In the genomic region with DNA sequence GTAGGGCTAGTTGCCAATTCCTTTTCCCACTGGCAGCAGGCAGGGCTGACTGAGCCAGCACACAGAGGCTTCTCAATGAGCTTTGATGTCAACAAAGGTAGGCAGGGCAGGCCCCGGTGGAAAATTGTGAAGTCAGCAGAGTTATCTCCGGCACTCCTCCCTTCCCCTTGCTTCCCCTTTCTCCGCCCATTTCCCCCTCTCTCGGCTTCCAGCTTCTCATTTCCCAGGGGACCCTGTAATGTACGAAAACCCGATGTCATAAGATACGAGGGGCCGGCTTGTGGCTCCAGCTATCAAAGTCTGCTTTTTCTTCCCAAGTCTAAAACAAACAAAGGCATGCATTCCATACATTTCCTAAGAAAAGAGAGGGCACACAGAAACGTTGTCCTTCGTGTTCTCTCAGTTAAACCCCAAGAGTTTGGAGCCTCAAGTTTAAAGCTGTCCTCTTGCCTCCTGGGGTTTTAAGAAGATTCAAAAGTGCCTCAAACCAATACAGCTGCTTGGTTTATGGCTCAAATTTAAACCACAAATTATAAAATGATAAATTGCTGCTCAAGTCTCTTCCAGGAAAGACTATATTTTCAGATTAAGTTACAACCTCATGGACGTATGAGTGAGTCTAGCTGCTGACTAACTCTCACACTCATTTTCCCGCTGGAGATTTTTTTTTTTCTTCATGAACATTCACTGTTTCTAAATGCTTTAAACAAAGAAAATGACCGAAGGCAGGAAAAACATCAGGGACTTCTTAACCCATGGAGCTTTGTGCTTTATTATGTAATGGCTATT, we compare ENCODE assay signal across 1 cellular context.
TF ChIP-seq lines count a peak whose summit lies in the region.

No MANE protein-coding gene starts in this region.

TF ChIP-seq in HepG2, 621 proteins besides CTCF, POLR2A, EP300 and RAD21 (continued from another document and continues in another):
- TF ChIP-seq, protein P1, sequence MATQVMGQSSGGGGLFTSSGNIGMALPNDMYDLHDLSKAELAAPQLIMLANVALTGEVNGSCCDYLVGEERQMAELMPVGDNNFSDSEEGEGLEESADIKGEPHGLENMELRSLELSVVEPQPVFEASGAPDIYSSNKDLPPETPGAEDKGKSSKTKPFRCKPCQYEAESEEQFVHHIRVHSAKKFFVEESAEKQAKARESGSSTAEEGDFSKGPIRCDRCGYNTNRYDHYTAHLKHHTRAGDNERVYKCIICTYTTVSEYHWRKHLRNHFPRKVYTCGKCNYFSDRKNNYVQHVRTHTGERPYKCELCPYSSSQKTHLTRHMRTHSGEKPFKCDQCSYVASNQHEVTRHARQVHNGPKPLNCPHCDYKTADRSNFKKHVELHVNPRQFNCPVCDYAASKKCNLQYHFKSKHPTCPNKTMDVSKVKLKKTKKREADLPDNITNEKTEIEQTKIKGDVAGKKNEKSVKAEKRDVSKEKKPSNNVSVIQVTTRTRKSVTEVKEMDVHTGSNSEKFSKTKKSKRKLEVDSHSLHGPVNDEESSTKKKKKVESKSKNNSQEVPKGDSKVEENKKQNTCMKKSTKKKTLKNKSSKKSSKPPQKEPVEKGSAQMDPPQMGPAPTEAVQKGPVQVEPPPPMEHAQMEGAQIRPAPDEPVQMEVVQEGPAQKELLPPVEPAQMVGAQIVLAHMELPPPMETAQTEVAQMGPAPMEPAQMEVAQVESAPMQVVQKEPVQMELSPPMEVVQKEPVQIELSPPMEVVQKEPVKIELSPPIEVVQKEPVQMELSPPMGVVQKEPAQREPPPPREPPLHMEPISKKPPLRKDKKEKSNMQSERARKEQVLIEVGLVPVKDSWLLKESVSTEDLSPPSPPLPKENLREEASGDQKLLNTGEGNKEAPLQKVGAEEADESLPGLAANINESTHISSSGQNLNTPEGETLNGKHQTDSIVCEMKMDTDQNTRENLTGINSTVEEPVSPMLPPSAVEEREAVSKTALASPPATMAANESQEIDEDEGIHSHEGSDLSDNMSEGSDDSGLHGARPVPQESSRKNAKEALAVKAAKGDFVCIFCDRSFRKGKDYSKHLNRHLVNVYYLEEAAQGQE (IDR thresholded peaks at IDR 0.05; ENCODE audit: borderline replicate concordance in 1 of 2, low read depth in 1 of 2, low read length in 2 of 2), result peak in 1 of 2 experiments; percentile 42; a peak in 1 of 4 replicates
- TF ChIP-seq, protein P2, sequence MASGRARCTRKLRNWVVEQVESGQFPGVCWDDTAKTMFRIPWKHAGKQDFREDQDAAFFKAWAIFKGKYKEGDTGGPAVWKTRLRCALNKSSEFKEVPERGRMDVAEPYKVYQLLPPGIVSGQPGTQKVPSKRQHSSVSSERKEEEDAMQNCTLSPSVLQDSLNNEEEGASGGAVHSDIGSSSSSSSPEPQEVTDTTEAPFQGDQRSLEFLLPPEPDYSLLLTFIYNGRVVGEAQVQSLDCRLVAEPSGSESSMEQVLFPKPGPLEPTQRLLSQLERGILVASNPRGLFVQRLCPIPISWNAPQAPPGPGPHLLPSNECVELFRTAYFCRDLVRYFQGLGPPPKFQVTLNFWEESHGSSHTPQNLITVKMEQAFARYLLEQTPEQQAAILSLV (CRISPR knock-in tag; IDR thresholded peaks at IDR 0.05; ENCODE audit: borderline replicate concordance), result no peak
- no peak for TF ChIP-seq U2AF1 (optimal IDR thresholded peaks at IDR 0.05; ENCODE audit: low read depth, low read length)
- no peak for TF ChIP-seq FOXM1 (CRISPR knock-in tag; IDR thresholded peaks at IDR 0.05)
- peak; percentile 32; the same call in 1 of the 2 replicates for TF ChIP-seq CEBPG (CRISPR knock-in tag; IDR thresholded peaks at IDR 0.05)
- no peak for TF ChIP-seq YEATS4 (CRISPR knock-in tag; IDR thresholded peaks at IDR 0.05; ENCODE audit: borderline replicate concordance)
- no peak for TF ChIP-seq RFX1 (IDR thresholded peaks at IDR 0.05)
- TF ChIP-seq POLR2G (IDR thresholded peaks at IDR 0.05; ENCODE audit: low read depth, low read length), result peak; percentile 86
- no peak for TF ChIP-seq MLLT10 (CRISPR knock-in tag; IDR thresholded peaks at IDR 0.05)
- TF ChIP-seq PAF1 (CRISPR knock-in tag; IDR thresholded peaks at IDR 0.05), result no peak
- TF ChIP-seq, protein P3, sequence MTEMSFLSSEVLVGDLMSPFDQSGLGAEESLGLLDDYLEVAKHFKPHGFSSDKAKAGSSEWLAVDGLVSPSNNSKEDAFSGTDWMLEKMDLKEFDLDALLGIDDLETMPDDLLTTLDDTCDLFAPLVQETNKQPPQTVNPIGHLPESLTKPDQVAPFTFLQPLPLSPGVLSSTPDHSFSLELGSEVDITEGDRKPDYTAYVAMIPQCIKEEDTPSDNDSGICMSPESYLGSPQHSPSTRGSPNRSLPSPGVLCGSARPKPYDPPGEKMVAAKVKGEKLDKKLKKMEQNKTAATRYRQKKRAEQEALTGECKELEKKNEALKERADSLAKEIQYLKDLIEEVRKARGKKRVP (CRISPR knock-in tag; IDR thresholded peaks at IDR 0.05), result peak in 1 of 2 experiments; percentile 9; a peak in 1 of 4 replicates
- TF ChIP-seq, protein P4, sequence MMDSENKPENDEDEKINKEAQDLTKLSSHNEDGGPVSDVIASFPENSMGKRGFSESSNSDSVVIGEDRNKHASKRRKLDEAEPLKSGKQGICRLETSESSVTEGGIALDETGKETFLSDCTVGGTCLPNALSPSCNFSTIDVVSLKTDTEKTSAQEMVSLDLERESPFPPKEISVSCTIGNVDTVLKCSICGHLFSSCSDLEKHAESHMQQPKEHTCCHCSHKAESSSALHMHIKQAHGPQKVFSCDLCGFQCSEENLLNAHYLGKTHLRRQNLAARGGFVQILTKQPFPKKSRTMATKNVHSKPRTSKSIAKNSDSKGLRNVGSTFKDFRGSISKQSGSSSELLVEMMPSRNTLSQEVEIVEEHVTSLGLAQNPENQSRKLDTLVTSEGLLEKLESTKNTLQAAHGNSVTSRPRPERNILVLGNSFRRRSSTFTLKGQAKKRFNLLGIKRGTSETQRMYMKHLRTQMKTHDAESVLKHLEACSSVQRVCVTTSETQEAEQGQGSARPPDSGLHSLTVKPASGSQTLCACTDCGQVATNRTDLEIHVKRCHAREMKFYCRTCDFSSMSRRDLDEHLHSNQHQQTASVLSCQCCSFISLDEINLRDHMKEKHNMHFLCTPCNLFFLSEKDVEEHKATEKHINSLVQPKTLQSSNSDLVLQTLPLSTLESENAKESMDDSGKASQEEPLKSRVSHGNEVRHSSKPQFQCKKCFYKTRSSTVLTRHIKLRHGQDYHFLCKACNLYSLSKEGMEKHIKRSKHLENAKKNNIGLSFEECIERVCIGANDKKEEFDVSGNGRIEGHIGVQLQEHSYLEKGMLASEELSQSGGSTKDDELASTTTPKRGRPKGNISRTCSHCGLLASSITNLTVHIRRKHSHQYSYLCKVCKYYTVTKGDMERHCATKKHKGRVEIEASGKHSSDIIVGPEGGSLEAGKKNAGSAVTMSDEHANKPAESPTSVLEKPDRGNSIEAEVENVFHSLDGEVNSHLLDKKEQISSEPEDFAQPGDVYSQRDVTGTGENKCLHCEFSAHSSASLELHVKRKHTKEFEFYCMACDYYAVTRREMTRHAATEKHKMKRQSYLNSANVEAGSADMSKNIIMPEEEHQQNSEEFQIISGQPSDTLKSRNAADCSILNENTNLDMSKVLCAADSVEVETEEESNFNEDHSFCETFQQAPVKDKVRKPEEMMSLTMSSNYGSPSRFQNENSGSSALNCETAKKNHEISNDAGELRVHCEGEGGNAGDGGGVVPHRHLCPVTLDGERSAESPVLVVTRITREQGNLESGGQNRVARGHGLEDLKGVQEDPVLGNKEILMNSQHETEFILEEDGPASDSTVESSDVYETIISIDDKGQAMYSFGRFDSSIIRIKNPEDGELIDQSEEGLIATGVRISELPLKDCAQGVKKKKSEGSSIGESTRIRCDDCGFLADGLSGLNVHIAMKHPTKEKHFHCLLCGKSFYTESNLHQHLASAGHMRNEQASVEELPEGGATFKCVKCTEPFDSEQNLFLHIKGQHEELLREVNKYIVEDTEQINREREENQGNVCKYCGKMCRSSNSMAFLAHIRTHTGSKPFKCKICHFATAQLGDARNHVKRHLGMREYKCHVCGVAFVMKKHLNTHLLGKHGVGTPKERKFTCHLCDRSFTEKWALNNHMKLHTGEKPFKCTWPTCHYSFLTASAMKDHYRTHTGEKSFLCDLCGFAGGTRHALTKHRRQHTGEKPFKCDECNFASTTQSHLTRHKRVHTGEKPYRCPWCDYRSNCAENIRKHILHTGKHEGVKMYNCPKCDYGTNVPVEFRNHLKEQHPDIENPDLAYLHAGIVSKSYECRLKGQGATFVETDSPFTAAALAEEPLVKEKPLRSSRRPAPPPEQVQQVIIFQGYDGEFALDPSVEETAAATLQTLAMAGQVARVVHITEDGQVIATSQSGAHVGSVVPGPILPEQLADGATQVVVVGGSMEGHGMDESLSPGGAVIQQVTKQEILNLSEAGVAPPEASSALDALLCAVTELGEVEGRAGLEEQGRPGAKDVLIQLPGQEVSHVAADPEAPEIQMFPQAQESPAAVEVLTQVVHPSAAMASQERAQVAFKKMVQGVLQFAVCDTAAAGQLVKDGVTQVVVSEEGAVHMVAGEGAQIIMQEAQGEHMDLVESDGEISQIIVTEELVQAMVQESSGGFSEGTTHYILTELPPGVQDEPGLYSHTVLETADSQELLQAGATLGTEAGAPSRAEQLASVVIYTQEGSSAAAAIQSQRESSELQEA (CRISPR knock-in tag; IDR thresholded peaks at IDR 0.05; ENCODE audit: not compliant biosample characterization), result no peak
- TF ChIP-seq ZNF274 (CRISPR knock-in tag; IDR thresholded peaks at IDR 0.05), result no peak
- TF ChIP-seq ZNF263 (CRISPR knock-in tag; IDR thresholded peaks at IDR 0.05), result peak; percentile 89
- no peak for TF ChIP-seq ZNF850 (CRISPR knock-in tag; conservative IDR thresholded peaks at IDR 0.05)
- no peak for TF ChIP-seq MTF2 (CRISPR knock-in tag; IDR thresholded peaks at IDR 0.05; ENCODE audit: borderline replicate concordance)
- peak; percentile 84 for TF ChIP-seq MTA1 (CRISPR knock-in tag; IDR thresholded peaks at IDR 0.05; ENCODE audit: borderline replicate concordance)
- TF ChIP-seq RXRB (CRISPR knock-in tag; IDR thresholded peaks at IDR 0.05; ENCODE audit: borderline replicate concordance), result peak; percentile 68; the same call in 1 of the 2 replicates
- peak; percentile 55; the same call in 1 of the 2 replicates for TF ChIP-seq HNF4G (IDR thresholded peaks at IDR 0.05; ENCODE audit: borderline replicate concordance, low read depth, low read length)
- peak; percentile 57; the same call in 1 of the 2 replicates for TF ChIP-seq HNF4G (CRISPR knock-in tag; IDR thresholded peaks at IDR 0.05; ENCODE audit: borderline replicate concordance, low read depth)
- TF ChIP-seq ERF (CRISPR knock-in tag; IDR thresholded peaks at IDR 0.05), result peak; percentile 87; the same call in 1 of the 2 replicates
- TF ChIP-seq, protein P5, sequence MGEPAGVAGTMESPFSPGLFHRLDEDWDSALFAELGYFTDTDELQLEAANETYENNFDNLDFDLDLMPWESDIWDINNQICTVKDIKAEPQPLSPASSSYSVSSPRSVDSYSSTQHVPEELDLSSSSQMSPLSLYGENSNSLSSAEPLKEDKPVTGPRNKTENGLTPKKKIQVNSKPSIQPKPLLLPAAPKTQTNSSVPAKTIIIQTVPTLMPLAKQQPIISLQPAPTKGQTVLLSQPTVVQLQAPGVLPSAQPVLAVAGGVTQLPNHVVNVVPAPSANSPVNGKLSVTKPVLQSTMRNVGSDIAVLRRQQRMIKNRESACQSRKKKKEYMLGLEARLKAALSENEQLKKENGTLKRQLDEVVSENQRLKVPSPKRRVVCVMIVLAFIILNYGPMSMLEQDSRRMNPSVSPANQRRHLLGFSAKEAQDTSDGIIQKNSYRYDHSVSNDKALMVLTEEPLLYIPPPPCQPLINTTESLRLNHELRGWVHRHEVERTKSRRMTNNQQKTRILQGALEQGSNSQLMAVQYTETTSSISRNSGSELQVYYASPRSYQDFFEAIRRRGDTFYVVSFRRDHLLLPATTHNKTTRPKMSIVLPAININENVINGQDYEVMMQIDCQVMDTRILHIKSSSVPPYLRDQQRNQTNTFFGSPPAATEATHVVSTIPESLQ (CRISPR knock-in tag; conservative IDR thresholded peaks at IDR 0.05), result no peak
- peak; percentile 99 for TF ChIP-seq ZBTB20 (CRISPR knock-in tag; IDR thresholded peaks at IDR 0.05; ENCODE audit: borderline replicate concordance, low read depth)
- TF ChIP-seq MBNL3 (CRISPR knock-in tag; conservative IDR thresholded peaks at IDR 0.05), result no peak
- TF ChIP-seq, protein P6, sequence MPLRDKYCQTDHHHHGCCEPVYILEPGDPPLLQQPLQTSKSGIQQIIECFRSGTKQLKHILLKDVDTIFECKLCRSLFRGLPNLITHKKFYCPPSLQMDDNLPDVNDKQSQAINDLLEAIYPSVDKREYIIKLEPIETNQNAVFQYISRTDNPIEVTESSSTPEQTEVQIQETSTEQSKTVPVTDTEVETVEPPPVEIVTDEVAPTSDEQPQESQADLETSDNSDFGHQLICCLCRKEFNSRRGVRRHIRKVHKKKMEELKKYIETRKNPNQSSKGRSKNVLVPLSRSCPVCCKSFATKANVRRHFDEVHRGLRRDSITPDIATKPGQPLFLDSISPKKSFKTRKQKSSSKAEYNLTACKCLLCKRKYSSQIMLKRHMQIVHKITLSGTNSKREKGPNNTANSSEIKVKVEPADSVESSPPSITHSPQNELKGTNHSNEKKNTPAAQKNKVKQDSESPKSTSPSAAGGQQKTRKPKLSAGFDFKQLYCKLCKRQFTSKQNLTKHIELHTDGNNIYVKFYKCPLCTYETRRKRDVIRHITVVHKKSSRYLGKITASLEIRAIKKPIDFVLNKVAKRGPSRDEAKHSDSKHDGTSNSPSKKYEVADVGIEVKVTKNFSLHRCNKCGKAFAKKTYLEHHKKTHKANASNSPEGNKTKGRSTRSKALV (CRISPR knock-in tag; IDR thresholded peaks at IDR 0.05), result no peak
- no peak for TF ChIP-seq CC2D1A (CRISPR knock-in tag; IDR thresholded peaks at IDR 0.05)
- no peak for TF ChIP-seq ZNF558 (CRISPR knock-in tag; IDR thresholded peaks at IDR 0.05; ENCODE audit: borderline replicate concordance)
